In the genomic region with DNA sequence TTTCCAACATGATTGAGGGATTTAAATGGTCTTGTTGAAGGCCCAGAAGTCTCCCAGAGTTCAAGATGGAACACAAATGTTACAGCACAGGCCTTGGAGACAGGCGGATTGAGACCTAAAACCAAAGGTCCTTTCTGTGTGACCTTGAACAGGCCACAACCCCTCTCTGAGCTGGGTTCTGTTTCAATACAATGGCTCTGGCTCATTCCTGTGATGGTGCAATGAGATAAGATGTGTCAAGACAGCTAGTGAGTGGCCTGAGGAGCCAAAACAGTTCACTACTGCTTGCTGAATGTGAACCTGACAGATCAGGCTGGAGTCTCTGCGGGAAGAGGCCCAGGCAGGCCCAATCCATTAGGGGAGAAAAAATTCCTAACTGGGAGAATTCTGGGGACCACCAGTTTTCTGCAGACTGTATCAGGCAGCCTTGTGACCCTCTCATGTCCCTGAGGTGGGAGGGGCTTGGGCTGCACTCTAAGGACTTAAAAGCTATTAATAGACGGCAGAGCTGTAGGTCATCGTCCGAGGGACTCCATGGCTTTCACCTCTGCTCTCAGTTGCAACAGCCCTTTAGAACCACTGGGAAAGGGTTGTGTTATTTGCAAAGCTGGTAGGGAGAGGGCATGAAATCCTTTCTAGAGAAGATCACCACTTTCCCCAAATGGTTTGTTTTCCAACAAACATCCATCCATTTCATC, we compare ENCODE assay signal across 1 cellular context.
TF ChIP-seq lines count a peak whose summit lies in the region.

No MANE protein-coding gene starts in this region.

TF ChIP-seq in K562, 482 proteins besides CTCF, POLR2A, EP300 and RAD21:
- no peak for TF ChIP-seq RBM34 (IDR thresholded peaks at IDR 0.05; ENCODE audit: borderline replicate concordance, insufficient read depth, low read length)
- TF ChIP-seq ZFP36 (IDR thresholded peaks at IDR 0.05; ENCODE audit: low read depth, low read length, partially characterized antibody): peak; percentile 19
- 0 out of 2 replicates have a peak, but pooled peaks have one; percentile 49 for TF ChIP-seq MEF2D (tag; conservative IDR thresholded peaks at IDR 0.05; ENCODE audit: low read depth)
